Comparison of ENCODE assay signal across 1 cellular context in genomic region chr18:33154049-33154448, GRCh38.
TF ChIP-seq lines count a peak whose summit lies in the region.

No MANE protein-coding gene starts in this region.

TF ChIP-seq in HepG2, 621 proteins besides CTCF, POLR2A, EP300 and RAD21 (continued from another document):
- TF ChIP-seq BATF2 (CRISPR knock-in tag; IDR thresholded peaks at IDR 0.05) = no peak
- no peak for TF ChIP-seq ZNF792 (CRISPR knock-in tag; IDR thresholded peaks at IDR 0.05)
- no peak for TF ChIP-seq HOXA7 (CRISPR knock-in tag; IDR thresholded peaks at IDR 0.05)
